Comparison of ENCODE assay signal across 22 cellular contexts in the genomic region with DNA sequence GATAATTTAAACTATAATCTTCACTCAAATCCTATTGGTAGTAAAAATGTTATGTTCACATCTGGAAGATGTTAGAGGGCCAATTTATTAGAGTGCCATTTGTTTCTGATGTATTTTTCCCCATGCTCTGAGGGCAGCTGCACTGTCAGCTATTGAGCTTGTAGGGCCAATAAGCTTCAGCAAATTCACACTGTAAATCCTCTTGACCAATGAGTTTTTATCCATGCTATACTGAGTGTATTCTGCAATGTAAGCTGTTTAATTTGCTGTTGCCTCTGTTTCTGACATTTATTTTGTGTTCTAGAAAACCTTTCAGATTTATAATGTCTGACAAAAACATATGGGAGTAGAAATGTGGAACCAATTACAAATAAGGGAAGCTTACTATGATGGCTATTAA.
A peak's percentile ranks its signal among the peaks of the same experiment; 100 is the strongest.
DNase-seq lines count a peak whose midpoint lies in the region; ATAC-seq, FAIRE-seq and TF ChIP-seq lines count a peak whose summit lies in the region.
"Had no signal": no experiment of that assay in that cellular context is flagged by ENCODE, and none has a peak within 500 bp of the region (broad histone marks: within the 10 kb centered on the region; RNA-seq: fewer than 3 reads in every experiment).

No MANE protein-coding gene starts in this region.

- no peaks in the 10 kb centered on the region for H3K36me3 ChIP-seq in HepG2 (replicated peaks in 1 of 2; ENCODE audit: control insufficient read depth in 1 of 2, insufficient read depth in 2 of 2, low read length in 2 of 2)
- no peaks in the 10 kb centered on the region for H3K36me3 ChIP-seq in right lobe of liver
- H3K36me3 ChIP-seq in sigmoid colon: no peaks in the 10 kb centered on the region
- no peaks in the 10 kb centered on the region for H3K36me3 ChIP-seq in aorta (ENCODE audit: control insufficient read depth in 1 of 2, insufficient read depth in 2 of 2, low read length in 1 of 2)
- H3K36me3 ChIP-seq in neuronal stem cell (replicated peaks in 1 of 2; ENCODE audit: control insufficient read depth in 2 of 2, insufficient read depth in 2 of 2, low read length in 2 of 2): peaks cover 0 to 7% of the 10 kb centered on the region in 2 donors

- TF ChIP-seq EP300 in HepG2 (IDR thresholded peaks at IDR 0.05; ENCODE audit: low read depth in 2 of 2, low read length in 2 of 2) (no peak), HepG2 (CRISPR knock-in tag; IDR thresholded peaks at IDR 0.05; ENCODE audit: borderline replicate concordance) (no peak), sigmoid colon (IDR thresholded peaks at IDR 0.05) (no peak)

- H3K23ac ChIP-seq in neuronal stem cell (ENCODE audit: low read depth, low read length, poor library complexity): no peak overlapping the region

- ATAC-seq in HepG2: no peak
- ATAC-seq in right lobe of liver: no peak
- no peak for ATAC-seq in aorta (ENCODE audit: low FRiP score)
- no peak for ATAC-seq in foreskin keratinocyte
- ATAC-seq: CD8-positive, alpha-beta T cell; psoas muscle; T-cell had no signal

- FAIRE-seq in HepG2 (lab: Jason Lieb, UNC): no peak
- FAIRE-seq: astrocyte, colon, endometrium had no signal

- no peak overlapping the region for H2BK12ac ChIP-seq in neuronal stem cell (ENCODE audit: low read length)

- no peak overlapping the region for H2AFZ ChIP-seq in HepG2 (ENCODE audit: low read length)
- H2AFZ ChIP-seq in neuronal stem cell (ENCODE audit: low read length): no peak overlapping the region

- H2AK5ac ChIP-seq in neuronal stem cell (ENCODE audit: low read depth, low read length): no peak overlapping the region

- CTCF ChIA-PET in HepG2 (lab: Yijun Ruan, JAX; ENCODE audit: low intra/inter-chr PET ratio, low total read pairs): no interaction called here

- intact Hi-C loops in HepG2 (cut with micrococcal nuclease; ENCODE audit: unreplicated experiment): no loop called here
- intact Hi-C loops in right lobe of liver (cut with DNase I): no loop called here
- intact Hi-C loops in sigmoid colon (cut with DNase I): loop anchor here (5.0 kb wide), 2 partner anchors 59 to 394 kb away; a partner anchor contains a TSS
- intact Hi-C loops in aorta (cut with DNase I): no loop called here

- H3K9me3 ChIP-seq in HepG2 (ENCODE audit: low read length) (no peaks in the 10 kb centered on the region), right lobe of liver (no peaks in the 10 kb centered on the region), sigmoid colon (no peaks in the 10 kb centered on the region), aorta (ENCODE audit: control insufficient read depth, low read length) (no peaks in the 10 kb centered on the region), neuronal stem cell (replicated peaks in 1 of 2; ENCODE audit: control insufficient read depth in 2 of 2, insufficient read depth in 1 of 2, low read depth in 1 of 2, low read length in 2 of 2) (peaks cover 0 to 3% of the 10 kb centered on the region in 2 donors)
- H3K9me3 ChIP-seq: psoas muscle had no signal

- no peaks in the 10 kb centered on the region for H3K27me3 ChIP-seq in HepG2 (ENCODE audit: control insufficient read depth in 1 of 2, insufficient read depth in 2 of 2, low read length in 2 of 2)
- no peaks in the 10 kb centered on the region for H3K27me3 ChIP-seq in right lobe of liver
- H3K27me3 ChIP-seq in sigmoid colon: no peaks in the 10 kb centered on the region
- no peaks in the 10 kb centered on the region for H3K27me3 ChIP-seq in aorta (ENCODE audit: control insufficient read depth in 1 of 2, insufficient read depth in 2 of 2, low read length in 1 of 2)
- H3K27me3 ChIP-seq in foreskin keratinocyte: no peaks in the 10 kb centered on the region
- H3K27me3 ChIP-seq in neuronal stem cell (ENCODE audit: control insufficient read depth in 3 of 3, insufficient read depth in 3 of 3, low read depth in 1 of 3, low read length in 3 of 3): no peaks in the 10 kb centered on the region

- H3K4ac ChIP-seq in neuronal stem cell (ENCODE audit: low read length): no peak overlapping the region

- TF ChIP-seq RAD21 in HepG2 (CRISPR knock-in tag; IDR thresholded peaks at IDR 0.05): no peak

- H3K27ac ChIP-seq in HepG2 (ENCODE audit: extremely low read length, insufficient read depth, low read length) (no peak overlapping the region), right lobe of liver (no peak overlapping the region), sigmoid colon (peak overlapping the region; percentile 58 to 68 (median 65)), aorta (ENCODE audit: low read depth in 1 of 2, low read length in 2 of 2) (peak overlapping the region; percentile 45 to 85), foreskin keratinocyte (no peak overlapping the region), neuronal stem cell (replicated peaks; ENCODE audit: low read length) (no peak overlapping the region)
- H3K27ac ChIP-seq: psoas muscle had no signal

- H3K4me3 ChIP-seq in HepG2 (replicated peaks in 1 of 3; ENCODE audit: insufficient read depth in 1 of 3, low read depth in 2 of 3, low read length in 3 of 3) (no peak overlapping the region), right lobe of liver (no peak overlapping the region), sigmoid colon (no peak overlapping the region), aorta (ENCODE audit: low read length in 2 of 2) (no peak overlapping the region), neuronal stem cell (ENCODE audit: low read length in 2 of 2) (no peak overlapping the region)
- H3K4me3 ChIP-seq: psoas muscle had no signal

- in situ Hi-C loops in HepG2 (cut with HindIII; ENCODE audit: extremely low pct_ligation_motif_present, low pct_unique_long_range_greater_than_20kb): no loop called here

- H3K18ac ChIP-seq in neuronal stem cell (ENCODE audit: low read length): no peak overlapping the region

- H4K20me1 ChIP-seq in HepG2 (ENCODE audit: insufficient read depth, low read length): no peaks in the 10 kb centered on the region

- H2BK15ac ChIP-seq in neuronal stem cell (ENCODE audit: low read length): no peak overlapping the region

- no peak overlapping the region for H3K14ac ChIP-seq in neuronal stem cell (ENCODE audit: low read length)

- H3K4me1 ChIP-seq in HepG2 (ENCODE audit: insufficient read depth, low read length) (no peaks in the 10 kb centered on the region), right lobe of liver (peaks cover 0 to 10% (median 0%) of the 10 kb centered on the region in 4 donors), sigmoid colon (peaks cover 0 to 28% (median 19%) of the 10 kb centered on the region in 4 donors), aorta (ENCODE audit: control insufficient read depth in 1 of 2, insufficient read depth in 2 of 2, low read length in 2 of 2) (peaks cover 0 to 10% of the 10 kb centered on the region in 2 donors), foreskin keratinocyte (no peaks in the 10 kb centered on the region), neuronal stem cell (ENCODE audit: control insufficient read depth in 2 of 2, insufficient read depth in 1 of 2, low read depth in 1 of 2, low read length in 2 of 2) (peaks cover 0 to 4% of the 10 kb centered on the region in 2 donors)

- no TSS peak for BruUV-seq in HepG2 (replicated peaks; lab: Mats Ljungman, UMichigan)

- no peak overlapping the region for H2BK5ac ChIP-seq in neuronal stem cell (ENCODE audit: low read length)

- H3K4me2 ChIP-seq in HepG2 (ENCODE audit: low read depth, low read length) (no peak overlapping the region), neuronal stem cell (ENCODE audit: insufficient read depth, low read length, poor library complexity, severe bottlenecking) (no peak overlapping the region)

- TF ChIP-seq POLR2A in HepG2 (IDR thresholded peaks at IDR 0.05; ENCODE audit: insufficient read depth in 1 of 2, low read depth in 2 of 2, low read length in 2 of 2) (no peak), right lobe of liver (IDR thresholded peaks at IDR 0.05) (no peak), sigmoid colon (IDR thresholded peaks at IDR 0.05) (no peak)

- no peak for DNase-seq in HepG2 (ENCODE audit: low spot score)
- DNase-seq in right lobe of liver: no peak
- DNase-seq in fibroblast of gingiva (ENCODE audit: low read depth): peak; percentile 37
- DNase-seq in sigmoid colon: no peak
- no peak for DNase-seq in aorta
- no peak for DNase-seq in foreskin keratinocyte
- DNase-seq in neuronal stem cell (ENCODE audit: low spot score): no peak
- no peak for DNase-seq in activated CD4-positive, alpha-beta T cell treated with anti-CD3 and anti-CD28 coated beads for 4 hours
- DNase-seq: activated naive CD4-positive, alpha-beta T cell; CD8-positive, alpha-beta T cell; DMS53; H7; KBM-7; NCI-H1048; NCI-H2029 treated with DMSO at 0.1 percent for 48 hours; NCI-H510A; nephron progenitor cell; psoas muscle; T-cell had no signal

- POLR2A ChIA-PET in HepG2 (lab: Yijun Ruan, JAX): no interaction called here

- no peak overlapping the region for H4K91ac ChIP-seq in neuronal stem cell (ENCODE audit: low read depth, low read length, poor library complexity)

- TF ChIP-seq CTCF in HepG2 (CRISPR knock-in tag; IDR thresholded peaks at IDR 0.05) (no peak), right lobe of liver (IDR thresholded peaks at IDR 0.05) (no peak), sigmoid colon (IDR thresholded peaks at IDR 0.05) (no peak), foreskin keratinocyte (conservative IDR thresholded peaks at IDR 0.05) (no peak)

- H3K9ac ChIP-seq in HepG2 (ENCODE audit: insufficient read depth, low read depth, low read length): no peak overlapping the region
- no peak overlapping the region for H3K9ac ChIP-seq in neuronal stem cell (ENCODE audit: low read depth, low read length, poor library complexity)

- no peaks in the 10 kb centered on the region for H3K79me1 ChIP-seq in neuronal stem cell (ENCODE audit: low read depth, low read length)

- H3K79me2 ChIP-seq in HepG2 (ENCODE audit: insufficient read depth, low read length): no peaks in the 10 kb centered on the region

- no peak overlapping the region for H4K8ac ChIP-seq in neuronal stem cell (ENCODE audit: low read depth, low read length)

- H2BK120ac ChIP-seq in neuronal stem cell (ENCODE audit: low read depth, low read length): no peak overlapping the region

TF ChIP-seq in HepG2, 621 proteins besides CTCF, POLR2A, EP300 and RAD21 (continues in another document):
- TF ChIP-seq TEAD2 (CRISPR knock-in tag; IDR thresholded peaks at IDR 0.05): no peak
- no peak for TF ChIP-seq ESRRA (CRISPR knock-in tag; IDR thresholded peaks at IDR 0.05; ENCODE audit: low read depth)
- TF ChIP-seq, protein P1, sequence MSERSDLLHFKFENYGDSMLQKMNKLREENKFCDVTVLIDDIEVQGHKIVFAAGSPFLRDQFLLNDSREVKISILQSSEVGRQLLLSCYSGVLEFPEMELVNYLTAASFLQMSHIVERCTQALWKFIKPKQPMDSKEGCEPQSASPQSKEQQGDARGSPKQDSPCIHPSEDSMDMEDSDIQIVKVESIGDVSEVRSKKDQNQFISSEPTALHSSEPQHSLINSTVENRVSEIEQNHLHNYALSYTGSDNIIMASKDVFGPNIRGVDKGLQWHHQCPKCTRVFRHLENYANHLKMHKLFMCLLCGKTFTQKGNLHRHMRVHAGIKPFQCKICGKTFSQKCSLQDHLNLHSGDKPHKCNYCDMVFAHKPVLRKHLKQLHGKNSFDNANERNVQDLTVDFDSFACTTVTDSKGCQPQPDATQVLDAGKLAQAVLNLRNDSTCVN (CRISPR knock-in tag; IDR thresholded peaks at IDR 0.05; ENCODE audit: borderline replicate concordance): no peak
- 0 out of 2 replicates have a peak, but pooled peaks have one; percentile 19 for TF ChIP-seq MAFF (IDR thresholded peaks at IDR 0.05; ENCODE audit: low read depth, low read length)

Comparison
In these comparisons a context has a peak if more than half of its experiments do, and no peak if none do; other contexts are left out.
1. H3K27ac ChIP-seq: peak in sigmoid colon (4 of 4) and aorta (2 of 2); none in HepG2 (single experiment), right lobe of liver (0 of 3), foreskin keratinocyte (single experiment) and neuronal stem cell (single experiment).